29 cellular contexts compared by ENCODE assay signal in genomic region chr17:34567665-34568064, GRCh38. TPM values are rescaled to one million over a fixed set of nuclear protein-coding genes. Genes with fewer than 3 reads are reported as not detected.
DNase-seq lines count a peak whose midpoint lies in the region; ATAC-seq and TF ChIP-seq lines count a peak whose summit lies in the region.
"Had no signal": no experiment of that assay in that cellular context is flagged by ENCODE, and none has a peak within 500 bp of the region (broad histone marks: within the 10 kb centered on the region; RNA-seq: fewer than 3 reads in every experiment).

No MANE protein-coding gene starts in this region.

- H3K4me3 ChIP-seq in AG10803 (ENCODE audit: low read length), result no peak overlapping the region
- H3K4me3 ChIP-seq in adrenal gland, result no peak overlapping the region
- H3K4me3 ChIP-seq: BLaER1 treated with 17β-estradiol and CSF1 and Interleukin-3, amounts not matched to agents 10 nM and 100 nM; vagina had no signal

- TF ChIP-seq CTCF in AG10803 (conservative IDR thresholded peaks at IDR 0.05; ENCODE audit: low read length) (no peak), adrenal gland (IDR thresholded peaks at IDR 0.05) (peak in 1 of 6 experiments; percentile 9)

- 19 to 49% (median 28%) methylated on average over 5 of the region's 5 CpGs for WGBS in adrenal gland, 4 donors

- ATAC-seq in HG03159 (IDR thresholded peaks at IDR 0.05; ENCODE audit: unreplicated experiment) (no peak), GM18861 (IDR thresholded peaks at IDR 0.05; ENCODE audit: unreplicated experiment) (no peak)
- ATAC-seq: activated CD8-positive, alpha-beta memory T cell treated with anti-CD3 and anti-CD28 coated beads, Interleukin-2, amount 10 ng/mL, durations not matched to agents 7 days and 5 days; SK-N-SH treated with all-trans-retinoic acid at 6 μM for 48 hours had no signal

- intact Hi-C loops in adrenal gland (cut with DNase I), result no loop called here

- no peaks in the 10 kb centered on the region for H3K9me3 ChIP-seq in adrenal gland (replicated peaks in 1 of 3)
- H3K9me3 ChIP-seq: BLaER1 treated with 17β-estradiol and CSF1 and Interleukin-3, amounts not matched to agents 10 nM and 100 nM; Caco-2; vagina had no signal

- peaks cover 0 to 8% of the 10 kb centered on the region in 2 donors for H3K4me1 ChIP-seq in adrenal gland (replicated peaks in 1 of 2)
- H3K4me1 ChIP-seq: Caco-2, vagina had no signal

- DNase-seq in AG10803 (ENCODE audit: low read depth) (peak; percentile 4), HT1080 (ENCODE audit: low read depth) (peak; percentile 29), adrenal gland (peak in 5 of 7 donors; percentile 31 to 66 (median 51)), kidney glomerular epithelial cell (lab: John Stamatoyannopoulos, UW) (peak; percentile 28), cerebellum (ENCODE audit: low spot score) (no peak), SKM-1 treated with dmso at 0.1 percent for 144 hours (lab: John Stamatoyannopoulos, UW; ENCODE audit: unreplicated experiment) (no peak)
- DNase-seq: activated CD4-positive, alpha-beta T cell treated with anti-CD3 and anti-CD28 coated beads, Interleukin-2, amount 10 ng/mL, durations not matched to agents 7 days and 5 days; activated CD8-positive, alpha-beta memory T cell treated with anti-CD3 and anti-CD28 coated beads, Interleukin-2, amount 10 ng/mL, durations not matched to agents 7 days and 5 days; activated naive CD4-positive, alpha-beta T cell treated with anti-CD3 and anti-CD28 coated beads for 36 hours; Caco-2; caudate nucleus; dermis blood vessel endothelial cell; DMS79; HFFc6; left cardiac atrium; NCI-H146; NCI-H2171 treated with DMSO at 0.1 percent for 48 hours; NCI-H69; nucleus accumbens; substantia nigra had no signal

- H3K27ac ChIP-seq in adrenal gland, result no peak overlapping the region
- H3K27ac ChIP-seq: BLaER1 treated with 17β-estradiol and CSF1 and Interleukin-3, amounts not matched to agents 10 nM and 100 nM; KMS-11; vagina; VCaP had no signal

- no peaks in the 10 kb centered on the region for H3K36me3 ChIP-seq in adrenal gland (replicated peaks in 1 of 2)
- H3K36me3 ChIP-seq: BLaER1 treated with 17β-estradiol and CSF1 and Interleukin-3, amounts not matched to agents 10 nM and 100 nM; vagina had no signal

- H3K27me3 ChIP-seq in adrenal gland, result peaks cover 11% of the 10 kb centered on the region
- H3K27me3 ChIP-seq: BLaER1 treated with 17β-estradiol and CSF1 and Interleukin-3, amounts not matched to agents 10 nM and 100 nM; vagina had no signal

- TF ChIP-seq POLR2A in adrenal gland (IDR thresholded peaks at IDR 0.05), result no peak

RNA-seq across cellular contexts. Expression of gene TMEM132E, which starts 11.7 kb away (rescaled TPM):
- total RNA-seq in HT1080 (2014; rRNA removed; shearing (Covaris generic)), result not detected in 2 replicates
- polyA plus RNA-seq in HT1080 (2015; cell fraction: cytosol; rRNA removed), result 0.02 TPM in 1 of 2 replicates, not detected in the other
- 0.03 and 0.04 TPM in 2 replicates for polyA plus RNA-seq in HT1080 (2015; cell fraction: nucleus; rRNA removed)
- total RNA-seq in adrenal gland (1 to 10 TPM in 1 of 8 donors, under 1 TPM in 6, not detected in 1; 0.07 to 1.1 (median 0.23) TPM), cerebellum (3.4 TPM)
- polyA plus RNA-seq in adrenal gland, result under 1 TPM; 0.07 to 0.24 (median 0.11) TPM
- total RNA-seq: activated CD4-positive, alpha-beta T cell treated with anti-CD3 and anti-CD28 coated beads, Interleukin-2, amount 10 ng/mL, durations not matched to agents 7 days and 5 days; activated CD8-positive, alpha-beta memory T cell treated with anti-CD3 and anti-CD28 coated beads, Interleukin-2, amount 10 ng/mL, durations not matched to agents 7 days and 5 days; activated naive CD4-positive, alpha-beta T cell treated with anti-CD3 and anti-CD28 coated beads for 36 hours; dermis blood vessel endothelial cell; HFFc6; myocyte; pulmonary artery endothelial cell; vagina had no signal

Comparison
In these comparisons a context has a peak if more than half of its experiments do, and no peak if none do; other contexts are left out.
1. DNase-seq: peak in AG10803 (single experiment), HT1080 (single experiment), adrenal gland (5 of 7) and kidney glomerular epithelial cell (single experiment); none in cerebellum (single experiment) and SKM-1 treated with dmso at 0.1 percent for 144 hours (single experiment).